Comparison of ENCODE assay signal across 23 cellular contexts in genomic region chr18:38368246-38368645, GRCh38.
DNase-seq lines count a peak whose midpoint lies in the region; ATAC-seq, FAIRE-seq and TF ChIP-seq lines count a peak whose summit lies in the region.
"Had no signal": no experiment of that assay in that cellular context is flagged by ENCODE, and none has a peak within 500 bp of the region (broad histone marks: within the 10 kb centered on the region; RNA-seq: fewer than 3 reads in every experiment).

No MANE protein-coding gene starts in this region.

- no peak overlapping the region for H3K4me3 ChIP-seq in mammary epithelial cell (replicated peaks in 1 of 3; ENCODE audit: insufficient read depth in 1 of 3, low read depth in 2 of 3, low read length in 3 of 3)
- H3K4me3 ChIP-seq in MM.1S (ENCODE audit: low read length), result no peak overlapping the region
- H3K4me3 ChIP-seq in bronchial epithelial cell (ENCODE audit: low read depth, low read length), result no peak overlapping the region
- H3K4me3 ChIP-seq: PC-9 had no signal

- no peaks in the 10 kb centered on the region for H3K9me3 Mint-ChIP-seq in MCF 10A (ENCODE audit: unreplicated experiment)
- peaks cover 7% of the 10 kb centered on the region for H3K9me3 Mint-ChIP-seq in activated CD4-positive, alpha-beta T cell treated with anti-CD3 and anti-CD28 coated beads, Interleukin-2, amount 10 ng/mL, durations not matched to agents 7 days and 5 days

- POLR2A ChIA-PET in MCF 10A (lab: Yijun Ruan, JAX), result no interaction called here
- POLR2A ChIA-PET in activated CD4-positive, alpha-beta T cell treated with anti-CD3 and anti-CD28 coated beads, Interleukin-2, amount 10 ng/mL, durations not matched to agents 7 days and 5 days (lab: Charles Lee), result no interaction called here

- no peaks in the 10 kb centered on the region for H4K20me1 ChIP-seq in mammary epithelial cell (ENCODE audit: insufficient read depth, low read length)
- no peaks in the 10 kb centered on the region for H4K20me1 ChIP-seq in MM.1S (ENCODE audit: insufficient read depth, low read length)

- H3K4me1 ChIP-seq in mammary epithelial cell (ENCODE audit: insufficient read depth, low read length), result no peaks in the 10 kb centered on the region
- H3K4me1 ChIP-seq in MM.1S (ENCODE audit: low read length), result peaks cover 40% of the 10 kb centered on the region
- H3K4me1 ChIP-seq: Caco-2 had no signal

- H3K27ac Mint-ChIP-seq in MCF 10A (ENCODE audit: low read depth, unreplicated experiment), result no peak overlapping the region
- H3K27ac Mint-ChIP-seq in activated CD4-positive, alpha-beta T cell treated with anti-CD3 and anti-CD28 coated beads, Interleukin-2, amount 10 ng/mL, durations not matched to agents 7 days and 5 days, result no peak overlapping the region
- H3K27ac Mint-ChIP-seq: CD4-positive, alpha-beta memory T cell had no signal

- BruUV-seq in mammary epithelial cell (replicated peaks; lab: Mats Ljungman, UMichigan) (no TSS peak), MCF 10A (replicated peaks; lab: Mats Ljungman, UMichigan) (no TSS peak)

- H3K27me3 ChIP-seq in mammary epithelial cell (ENCODE audit: insufficient read depth, low read length) (no peaks in the 10 kb centered on the region), MM.1S (replicated peaks; ENCODE audit: insufficient read depth, low read length) (peaks cover 54% of the 10 kb centered on the region), bronchial epithelial cell (ENCODE audit: control insufficient read depth, insufficient read depth, low read length) (no peaks in the 10 kb centered on the region)

- H3K36me3 Mint-ChIP-seq in MCF 10A (ENCODE audit: insufficient read depth, unreplicated experiment), result no peaks in the 10 kb centered on the region
- no peaks in the 10 kb centered on the region for H3K36me3 Mint-ChIP-seq in activated CD4-positive, alpha-beta T cell treated with anti-CD3 and anti-CD28 coated beads, Interleukin-2, amount 10 ng/mL, durations not matched to agents 7 days and 5 days (ENCODE audit: low read depth)
- H3K36me3 Mint-ChIP-seq: CD4-positive, alpha-beta memory T cell had no signal

- H3K27ac ChIP-seq in mammary epithelial cell (ENCODE audit: insufficient read depth, low read depth, low read length) (no peak overlapping the region), MM.1S (ENCODE audit: low read length) (peak overlapping the region; percentile 24; the same call in 1 of the 2 replicates)
- H3K27ac ChIP-seq: KMS-11, PC-9 had no signal

- H3K4me3 Mint-ChIP-seq in MCF 10A (ENCODE audit: unreplicated experiment), result no peak overlapping the region
- no peak overlapping the region for H3K4me3 Mint-ChIP-seq in activated CD4-positive, alpha-beta T cell treated with anti-CD3 and anti-CD28 coated beads, Interleukin-2, amount 10 ng/mL, durations not matched to agents 7 days and 5 days
- H3K4me3 Mint-ChIP-seq: CD4-positive, alpha-beta memory T cell had no signal

- H2AFZ ChIP-seq in mammary epithelial cell (ENCODE audit: low read depth, low read length), result no peak overlapping the region
- no peak overlapping the region for H2AFZ ChIP-seq in MM.1S (ENCODE audit: low read length)
- H2AFZ ChIP-seq: PC-9 had no signal

- H3K9me2 ChIP-seq in MM.1S (replicated peaks; ENCODE audit: insufficient read depth, low read length), result no peaks in the 10 kb centered on the region

- H3F3A ChIP-seq in MM.1S (ENCODE audit: insufficient read depth, low read length), result peaks cover 32% of the 10 kb centered on the region

- H3K4me2 ChIP-seq in mammary epithelial cell (ENCODE audit: insufficient read depth, low read depth, low read length) (no peak overlapping the region), MM.1S (ENCODE audit: low read depth, low read length) (peak overlapping the region; percentile 80)
- H3K4me2 ChIP-seq: PC-9 had no signal

- in situ Hi-C loops in mammary epithelial cell (cut with MboI; ENCODE audit: low sequenced_read_pairs in 2 of 2), result no loop called here

- intact Hi-C loops in mammary epithelial cell (cut with micrococcal nuclease), result no loop called here
- intact Hi-C loops in MCF 10A (cut with micrococcal nuclease), result no loop called here

- CTCF ChIA-PET in mammary epithelial cell (lab: Charles Lee; ENCODE audit: low non-redundant PET), result interaction anchor here (0.6 to 0.8 kb wide), 2 partner anchors 63 to 687 kb away, joined by 3 to 53 read pairs; no protein-coding TSS in a partner anchor
- CTCF ChIA-PET in MCF 10A (lab: Yijun Ruan, JAX), result interaction anchor here (0.6 to 2.0 kb wide), 4 partner anchors 15 to 444 kb away, joined by 3 to 4 read pairs (median 4); no protein-coding TSS in a partner anchor
- CTCF ChIA-PET in activated CD4-positive, alpha-beta T cell treated with anti-CD3 and anti-CD28 coated beads, Interleukin-2, amount 10 ng/mL, durations not matched to agents 7 days and 5 days (lab: Charles Lee), result no interaction called here

- H3K36me3 ChIP-seq in mammary epithelial cell (ENCODE audit: insufficient read depth, low read length) (no peaks in the 10 kb centered on the region), MM.1S (replicated peaks; ENCODE audit: insufficient read depth, low read length) (no peaks in the 10 kb centered on the region), bronchial epithelial cell (ENCODE audit: control insufficient read depth, insufficient read depth, low read length) (no peaks in the 10 kb centered on the region)

- H3K9ac ChIP-seq in mammary epithelial cell (ENCODE audit: insufficient read depth, low read length) (no peak overlapping the region), MM.1S (ENCODE audit: low read length) (no peak overlapping the region)
- H3K9ac ChIP-seq: KMS-11 had no signal

- peaks cover 16% of the 10 kb centered on the region for H3K4me1 Mint-ChIP-seq in MCF 10A (ENCODE audit: insufficient read depth, unreplicated experiment)
- peaks cover 17% of the 10 kb centered on the region for H3K4me1 Mint-ChIP-seq in activated CD4-positive, alpha-beta T cell treated with anti-CD3 and anti-CD28 coated beads, Interleukin-2, amount 10 ng/mL, durations not matched to agents 7 days and 5 days

- H3K27me3 Mint-ChIP-seq in MCF 10A (ENCODE audit: insufficient read depth, unreplicated experiment), result no peaks in the 10 kb centered on the region
- H3K27me3 Mint-ChIP-seq in activated CD4-positive, alpha-beta T cell treated with anti-CD3 and anti-CD28 coated beads, Interleukin-2, amount 10 ng/mL, durations not matched to agents 7 days and 5 days, result no peaks in the 10 kb centered on the region
- H3K27me3 Mint-ChIP-seq: CD4-positive, alpha-beta memory T cell had no signal

- 92% methylated on average over 2 of the region's 2 CpGs for WGBS in mammary epithelial cell (ENCODE audit: low coverage, missing lambda C conversion rate)

- no peaks in the 10 kb centered on the region for H3K9me3 ChIP-seq in mammary epithelial cell (replicated peaks; ENCODE audit: insufficient read depth, low read length)
- no peaks in the 10 kb centered on the region for H3K9me3 ChIP-seq in MM.1S (replicated peaks; ENCODE audit: insufficient read depth, low read length)
- H3K9me3 ChIP-seq: Caco-2 had no signal

- no peak for ATAC-seq in HG02840 (IDR thresholded peaks at IDR 0.05; ENCODE audit: low FRiP score, unreplicated experiment)

- DNase-seq in mammary epithelial cell (peak; percentile 55), MCF 10A (ENCODE audit: unreplicated experiment) (no peak), MM.1S (peak; percentile 89), bronchial epithelial cell (ENCODE audit: low read depth) (peak; percentile 15)
- DNase-seq in effector CD4-positive, alpha-beta T cell, result no peak
- DNase-seq in activated CD4-positive, alpha-beta T cell treated with anti-CD3 and anti-CD28 coated beads, Interleukin-2, amount 10 ng/mL, durations not matched to agents 7 days and 5 days, result no peak
- DNase-seq: C1 segment of cervical spinal cord; Caco-2; CD4-positive, alpha-beta memory T cell; HCEC 1CT; IMR-90; NCI-H1092; NCI-H1436; NCI-H187 treated with DMSO at 0.1 percent for 48 hours; NCI-H2227 treated with DMSO at 0.1 percent for 48 hours; NCI-H748 treated with DMSO at 0.1 percent for 48 hours; PC-9; Right ventricle myocardium superior; T-helper 1 cell had no signal

- H3K79me2 ChIP-seq in mammary epithelial cell (ENCODE audit: insufficient read depth, low read length) (no peaks in the 10 kb centered on the region), MM.1S (ENCODE audit: low read length) (no peaks in the 10 kb centered on the region)

- TF ChIP-seq CTCF in mammary epithelial cell (conservative IDR thresholded peaks at IDR 0.05 in 1 of 2, IDR thresholded peaks at IDR 0.05 in 1 of 2; ENCODE audit: extremely low read depth in 1 of 2, insufficient read depth in 1 of 2, low read depth in 1 of 2, low read length in 2 of 2), result no peak
- no peak for TF ChIP-seq CTCF in MCF 10A (IDR thresholded peaks at IDR 0.05; ENCODE audit: unreplicated experiment)
- TF ChIP-seq CTCF in MM.1S (IDR thresholded peaks at IDR 0.05; ENCODE audit: low read length), result no peak
- no peak for TF ChIP-seq CTCF in bronchial epithelial cell (IDR thresholded peaks at IDR 0.05; ENCODE audit: insufficient read depth, low read length, severe bottlenecking)

- no peak for FAIRE-seq in bronchial epithelial cell (lab: Jason Lieb, UNC)
- FAIRE-seq: G401.6, H1 had no signal

- dilution Hi-C loops in mammary epithelial cell (cut with HindIII; ENCODE audit: low sequenced_read_pairs), result no loop called here

Comparison
In these comparisons a context has a peak if more than half of its experiments do, and no peak if none do; other contexts are left out.
1. DNase-seq: peak in mammary epithelial cell (single experiment), MM.1S (single experiment) and bronchial epithelial cell (single experiment); none in MCF 10A (single experiment), effector CD4-positive, alpha-beta T cell (single experiment) and activated CD4-positive, alpha-beta T cell treated with anti-CD3 and anti-CD28 coated beads, Interleukin-2, amount 10 ng/mL, durations not matched to agents 7 days and 5 days (single experiment).